Comparison of ENCODE assay signal across 1 cellular context in the genomic region with DNA sequence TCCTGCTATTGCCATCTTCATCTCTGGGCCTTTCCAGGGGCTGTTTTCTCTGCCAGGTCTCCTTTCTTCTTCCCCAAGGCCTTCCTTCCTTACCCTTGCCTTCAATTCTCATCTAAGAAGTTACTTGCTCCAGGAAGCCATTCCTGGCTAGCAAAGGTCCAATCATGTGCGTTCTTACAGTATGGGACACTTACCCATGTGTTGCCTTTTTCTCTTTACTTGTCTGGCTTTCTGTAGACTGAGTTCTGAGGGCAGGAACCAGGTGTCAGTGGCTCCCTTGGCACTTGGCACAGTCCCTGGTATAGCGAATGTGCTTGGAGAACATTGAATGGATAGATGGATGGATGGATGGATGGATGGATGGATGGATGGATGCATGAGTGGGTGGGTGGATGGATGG.
TF ChIP-seq lines count a peak whose summit lies in the region.

No MANE protein-coding gene starts in this region.

TF ChIP-seq in HepG2, 621 proteins besides CTCF, POLR2A, EP300 and RAD21 (continued from another document):
- TF ChIP-seq, protein P1, sequence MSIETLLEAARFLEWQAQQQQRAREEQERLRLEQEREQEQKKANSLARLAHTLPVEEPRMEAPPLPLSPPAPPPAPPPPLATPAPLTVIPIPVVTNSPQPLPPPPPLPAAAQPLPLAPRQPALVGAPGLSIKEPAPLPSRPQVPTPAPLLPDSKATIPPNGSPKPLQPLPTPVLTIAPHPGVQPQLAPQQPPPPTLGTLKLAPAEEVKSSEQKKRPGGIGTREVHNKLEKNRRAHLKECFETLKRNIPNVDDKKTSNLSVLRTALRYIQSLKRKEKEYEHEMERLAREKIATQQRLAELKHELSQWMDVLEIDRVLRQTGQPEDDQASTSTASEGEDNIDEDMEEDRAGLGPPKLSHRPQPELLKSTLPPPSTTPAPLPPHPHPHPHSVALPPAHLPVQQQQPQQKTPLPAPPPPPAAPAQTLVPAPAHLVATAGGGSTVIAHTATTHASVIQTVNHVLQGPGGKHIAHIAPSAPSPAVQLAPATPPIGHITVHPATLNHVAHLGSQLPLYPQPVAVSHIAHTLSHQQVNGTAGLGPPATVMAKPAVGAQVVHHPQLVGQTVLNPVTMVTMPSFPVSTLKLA (IDR thresholded peaks at IDR 0.05), result peak; percentile 75
